In the genomic region with DNA sequence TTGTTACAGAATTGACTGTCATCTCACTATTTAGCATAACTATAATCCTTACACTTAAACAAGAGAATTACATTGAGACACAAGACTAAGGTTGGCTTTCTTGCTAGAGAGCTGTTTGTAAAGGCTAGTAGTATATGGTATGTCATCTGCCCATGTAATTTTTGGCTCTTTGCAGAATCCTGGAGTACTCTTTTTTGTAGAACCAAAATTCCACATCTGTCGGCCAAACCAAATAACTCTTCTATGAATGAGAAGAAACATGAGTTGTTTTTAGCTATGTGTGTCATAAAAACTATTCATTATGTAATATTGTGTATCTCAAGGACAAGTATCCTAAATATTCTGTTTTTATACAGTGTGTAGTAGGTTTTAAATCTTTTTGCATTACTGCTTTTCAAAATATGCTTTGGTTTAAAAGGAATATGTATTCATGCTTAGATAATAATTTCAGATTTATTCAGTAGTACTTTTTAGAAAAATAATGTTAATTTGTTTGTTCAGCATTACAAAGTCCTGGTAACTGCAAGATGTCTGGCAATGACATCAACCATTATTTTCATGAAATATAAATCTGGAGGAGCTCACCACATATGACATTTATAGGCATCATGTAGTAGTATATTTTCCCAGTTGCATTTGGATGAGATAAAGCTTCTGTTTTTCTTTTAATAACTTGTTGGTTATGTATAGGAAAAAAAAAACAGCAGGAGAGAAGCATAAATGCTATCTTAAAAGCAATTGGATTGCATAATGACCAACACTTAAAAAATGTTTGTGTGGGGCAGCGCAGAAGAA, we compare ENCODE assay signal across 16 cellular contexts.
A peak's percentile ranks its signal among the peaks of the same experiment; 100 is the strongest.
DNase-seq lines count a peak whose midpoint lies in the region; ATAC-seq, FAIRE-seq and TF ChIP-seq lines count a peak whose summit lies in the region.
"Had no signal": no experiment of that assay in that cellular context is flagged by ENCODE, and none has a peak within 500 bp of the region (broad histone marks: within the 10 kb centered on the region; RNA-seq: fewer than 3 reads in every experiment).

No MANE protein-coding gene starts in this region.

- no peaks in the 10 kb centered on the region for H3K9me3 Mint-ChIP-seq in H9
- H3K9me3 Mint-ChIP-seq: CD14-positive monocyte had no signal

- peaks cover 13 to 22% of the 10 kb centered on the region in 2 experiments for H3K4me1 Mint-ChIP-seq in H9

- WGBS in H9 (ENCODE audit: extremely low coverage, insufficient read length, low lambda C conversion rate): no CpG with 5 or more reads among the region's 2 CpGs

- no peak for TF ChIP-seq CTCF in cardiac fibroblast (IDR thresholded peaks at IDR 0.05; ENCODE audit: low read depth, low read length)
- TF ChIP-seq CTCF in fibroblast of the aortic adventitia (IDR thresholded peaks at IDR 0.05; ENCODE audit: insufficient read depth, low read length): no peak
- TF ChIP-seq CTCF in H9 (conservative IDR thresholded peaks at IDR 0.05): no peak

- no peak overlapping the region for H2BK5ac ChIP-seq in H9 (ENCODE audit: insufficient read length, low read length)

- no peak overlapping the region for H4K91ac ChIP-seq in H9 (ENCODE audit: insufficient read length, low read depth, low read length)

- no peaks in the 10 kb centered on the region for H3K79me1 ChIP-seq in H9 (ENCODE audit: insufficient read depth, low read depth, low read length, poor library complexity, severe bottlenecking)

- H3K4me3 ChIP-seq in cardiac fibroblast (replicated peaks in 1 of 2; ENCODE audit: low read depth in 2 of 2, low read length in 2 of 2): no peak overlapping the region
- no peak overlapping the region for H3K4me3 ChIP-seq in fibroblast of the aortic adventitia (ENCODE audit: low read depth, low read length)

- DNase-seq in GM19239 (ENCODE audit: insufficient read length, low spot score) (no peak), cardiac fibroblast (ENCODE audit: low read depth in 2 of 2) (peak; percentile 36 to 63), fibroblast of the aortic adventitia (ENCODE audit: low read depth) (peak; percentile 66), sciatic nerve (ENCODE audit: low spot score) (no peak), H9 (no peak), NAMALWA (ENCODE audit: low spot score) (no peak), cerebellar nuclear complex (lab: John Stamatoyannopoulos, UW) (no peak)
- DNase-seq: AML-193, EL, HCEC 1CT, NCI-H1105 treated with DMSO at 0.1 percent for 48 hours, NCI-H187, NCI-H226, NCI-H524 treated with DMSO at 0.1 percent for 48 hours had no signal

- no peak overlapping the region for H2BK120ac ChIP-seq in H9 (ENCODE audit: low read depth, low read length, poor library complexity, severe bottlenecking)

- no peak overlapping the region for H3K4me2 ChIP-seq in H9 (ENCODE audit: insufficient read depth, insufficient read length, low read length)

- H4K5ac ChIP-seq in H9 (ENCODE audit: insufficient read length, low read depth, low read length): no peak overlapping the region

- intact Hi-C loops in sciatic nerve (cut with DNase I): loop anchor here (10.0 kb wide), 1 partner anchor 239 kb away; no protein-coding TSS in a partner anchor

- no peak overlapping the region for H3K23ac ChIP-seq in H9 (ENCODE audit: insufficient read length, low read depth, low read length)

- H2AFZ ChIP-seq in H9 (ENCODE audit: low read length): no peak overlapping the region

- no peak overlapping the region for H3K56ac ChIP-seq in H9 (ENCODE audit: insufficient read length, low read depth, low read length)

- no peak overlapping the region for H2BK12ac ChIP-seq in H9 (ENCODE audit: insufficient read length, low read depth, low read length)

- H2AK5ac ChIP-seq in H9 (ENCODE audit: insufficient read length, low read length): no peak overlapping the region

- H3K18ac ChIP-seq in H9 (ENCODE audit: insufficient read length, low read depth, low read length): no peak overlapping the region

- H3K23me2 ChIP-seq in H9 (ENCODE audit: insufficient read length, low read depth, low read length, poor library complexity, severe bottlenecking): no peaks in the 10 kb centered on the region

- no peaks in the 10 kb centered on the region for H3K27me3 Mint-ChIP-seq in H9 (ENCODE audit: low read depth)

- H2BK15ac ChIP-seq in H9 (ENCODE audit: low read depth, low read length): no peak overlapping the region

- no peaks in the 10 kb centered on the region; the same call in 1 of the 2 replicates for H3K79me2 ChIP-seq in H9 (ENCODE audit: insufficient read depth, low read length)

- no peak overlapping the region for H2BK20ac ChIP-seq in H9 (ENCODE audit: low read depth, low read length, poor library complexity, severe bottlenecking)

- H4K20me1 ChIP-seq in H9 (ENCODE audit: control insufficient read depth, insufficient read depth, insufficient read length): no peaks in the 10 kb centered on the region

- H3K27ac ChIP-seq in H9 (ENCODE audit: insufficient read length, low read depth, low read length): no peak overlapping the region

- peak; percentile 42 for ATAC-seq in sciatic nerve
- ATAC-seq in HG02840 (IDR thresholded peaks at IDR 0.05; ENCODE audit: low FRiP score, unreplicated experiment): no peak

- H4K8ac ChIP-seq in H9 (replicated peaks; ENCODE audit: insufficient read length, low read depth, low read length): no peak overlapping the region

- peaks cover 0 to 5% (median 0%) of the 10 kb centered on the region in 3 experiments; a peak in 1 of 7 replicates for H3K36me3 Mint-ChIP-seq in H9 (ENCODE audit: insufficient read depth in 1 of 3, low read depth in 3 of 3)

- FAIRE-seq in GM19239 (lab: Jason Lieb, UNC): peak; percentile 40

- H3K14ac ChIP-seq in H9 (ENCODE audit: insufficient read depth, low read length): no peak overlapping the region

- H3K27me3 ChIP-seq in H9 (ENCODE audit: insufficient read depth, low read length): no peaks in the 10 kb centered on the region

- H3K9ac ChIP-seq in H9 (ENCODE audit: extremely low read depth, insufficient read length, low read length): no peak overlapping the region

- H3K4ac ChIP-seq in H9 (ENCODE audit: low read depth, low read length): no peak overlapping the region

- no peak overlapping the region for H3T11ph ChIP-seq in H9 (ENCODE audit: low read length)

- H3K4me3 Mint-ChIP-seq in H9: no peak overlapping the region
- H3K4me3 Mint-ChIP-seq: CD14-positive monocyte had no signal

- H3K27ac Mint-ChIP-seq in H9: no peak overlapping the region
- H3K27ac Mint-ChIP-seq: CD14-positive monocyte had no signal

- no peaks in the 10 kb centered on the region for H3K9me3 ChIP-seq in H9 (ENCODE audit: control insufficient read depth, low read depth, low read length)

- no peaks in the 10 kb centered on the region for H3K4me1 ChIP-seq in H9 (ENCODE audit: insufficient read depth, low read length)

Comparison
In these comparisons a context has a peak if more than half of its experiments do, and no peak if none do; other contexts are left out.
1. DNase-seq: peak in cardiac fibroblast (2 of 2) and fibroblast of the aortic adventitia (single experiment); none in GM19239 (single experiment), sciatic nerve (single experiment), H9 (single experiment), NAMALWA (single experiment) and cerebellar nuclear complex (0 of 2).